In genomic region chr1:165772739-165773138, GRCh38 we compare ENCODE assay signal across 23 cellular contexts. TPM values are rescaled to one million over a fixed set of nuclear protein-coding genes. Genes with fewer than 3 reads are reported as not detected.
DNase-seq lines count a peak whose midpoint lies in the region; ATAC-seq, FAIRE-seq and TF ChIP-seq lines count a peak whose summit lies in the region.
"Had no signal": no experiment of that assay in that cellular context is flagged by ENCODE, and none has a peak within 500 bp of the region (broad histone marks: within the 10 kb centered on the region; RNA-seq: fewer than 3 reads in every experiment).

No MANE protein-coding gene starts in this region.

- ATAC-seq in CD8-positive, alpha-beta T cell, result no peak
- ATAC-seq: GM23338; stimulated activated memory B cell treated with anti-CD40 and anti-IgM and Interleukin-4, amounts not matched to agents 10 μg/mL and 1 μg/mL and 100 μg/mL, for 72 hours; WTC11 had no signal

- no peak overlapping the region for H3K27ac Mint-ChIP-seq in CD8-positive, alpha-beta T cell
- H3K27ac Mint-ChIP-seq: activated T-helper 1 cell treated with anti-CD3 and anti-CD28 coated beads, Interleukin-12 subunit alpha, Interleukin-12 subunit beta, Interleukin-2, Interleukin-4 antibody, amounts not matched to agents 30 ng/mL and 10 ng/mL and 1 ng/mL, durations not matched to agents 14 hours and 24 hours and 36 hours; GM23338; stimulated activated memory B cell treated with anti-CD40 and anti-IgM and Interleukin-4, amounts not matched to agents 10 μg/mL and 1 μg/mL and 100 μg/mL, for 72 hours; WTC11 had no signal

- H3K4me1 ChIP-seq in GM23248 (ENCODE audit: insufficient read depth) (peaks cover 36% of the 10 kb centered on the region), SJSA1 (replicated peaks) (peaks cover 24% of the 10 kb centered on the region), fibroblast of lung (ENCODE audit: control insufficient read depth, extremely low read depth, insufficient read depth, low read length) (peaks cover 5% of the 10 kb centered on the region), smooth muscle cell (ENCODE audit: low read depth) (peaks cover 14% of the 10 kb centered on the region)
- peaks cover 20% of the 10 kb centered on the region for H3K4me1 ChIP-seq in CD8-positive, alpha-beta T cell (ENCODE audit: insufficient read depth, low read length)
- H3K4me1 ChIP-seq: uterus had no signal

- H4K20me1 ChIP-seq in GM23248 (ENCODE audit: insufficient read depth) (no peaks in the 10 kb centered on the region), fibroblast of lung (ENCODE audit: control insufficient read depth, extremely low read depth, insufficient read depth, low read length) (no peaks in the 10 kb centered on the region), smooth muscle cell (ENCODE audit: low read depth) (no peaks in the 10 kb centered on the region)

- WGBS in GM23248 (ENCODE audit: low coverage in 1 of 2, low lambda C conversion rate in 2 of 2, missing lambda C conversion rate in 2 of 2), 2 experiments, result 84 to 89% methylated on average over 3 of the region's 3 CpGs
- 88% methylated on average over 3 of the region's 3 CpGs for WGBS in smooth muscle cell (ENCODE audit: low lambda C conversion rate)

- H3K4me1 Mint-ChIP-seq in CD8-positive, alpha-beta T cell (ENCODE audit: low read depth), result peaks cover 32% of the 10 kb centered on the region

- H3K9me2 ChIP-seq in GM23248 (ENCODE audit: insufficient read depth), result no peaks in the 10 kb centered on the region

- H3K36me3 Mint-ChIP-seq in CD8-positive, alpha-beta T cell, result peaks cover 24% of the 10 kb centered on the region

- H3K9me3 Mint-ChIP-seq in CD8-positive, alpha-beta T cell, result peaks cover 2% of the 10 kb centered on the region
- H3K9me3 Mint-ChIP-seq: activated T-helper 1 cell treated with anti-CD3 and anti-CD28 coated beads, Interleukin-12 subunit alpha, Interleukin-12 subunit beta, Interleukin-2, Interleukin-4 antibody, amounts not matched to agents 30 ng/mL and 10 ng/mL and 1 ng/mL, durations not matched to agents 14 hours and 24 hours and 36 hours; CD8-positive, alpha-beta memory T cell; GM23338; stimulated activated memory B cell treated with anti-CD40 and anti-IgM and Interleukin-4, amounts not matched to agents 10 μg/mL and 1 μg/mL and 100 μg/mL, for 72 hours; WTC11 had no signal

- TF ChIP-seq POLR2A in GM12891 (IDR thresholded peaks at IDR 0.05; ENCODE audit: low read depth, low read length), result no peak

- H3K79me2 ChIP-seq in GM23248 (ENCODE audit: insufficient read depth), result peaks cover 31% of the 10 kb centered on the region
- H3K79me2 ChIP-seq in fibroblast of lung (ENCODE audit: control insufficient read depth, insufficient read depth, low read length), result peaks cover 24% of the 10 kb centered on the region
- peaks cover 11% of the 10 kb centered on the region for H3K79me2 ChIP-seq in smooth muscle cell (ENCODE audit: low read depth)

- H3K9ac ChIP-seq in GM23248 (peak overlapping the region; percentile 63), fibroblast of lung (ENCODE audit: insufficient read depth, low read length) (no peak overlapping the region), smooth muscle cell (ENCODE audit: low read depth) (no peak overlapping the region)

- peaks cover 37% of the 10 kb centered on the region for H3F3A ChIP-seq in GM23248 (ENCODE audit: insufficient read depth)
- peaks cover 3% of the 10 kb centered on the region for H3F3A ChIP-seq in smooth muscle cell (ENCODE audit: low read depth)

- H3K27me3 ChIP-seq in GM23248 (replicated peaks; ENCODE audit: insufficient read depth) (no peaks in the 10 kb centered on the region), SJSA1 (replicated peaks) (no peaks in the 10 kb centered on the region), fibroblast of lung (ENCODE audit: control insufficient read depth, insufficient read depth, low read length) (no peaks in the 10 kb centered on the region), smooth muscle cell (ENCODE audit: low read depth) (no peaks in the 10 kb centered on the region)
- no peaks in the 10 kb centered on the region for H3K27me3 ChIP-seq in CD8-positive, alpha-beta T cell (ENCODE audit: insufficient read depth, low read length)
- H3K27me3 ChIP-seq: uterus had no signal

- TF ChIP-seq CTCF in fibroblast of lung (conservative IDR thresholded peaks at IDR 0.05 in 1 of 2, IDR thresholded peaks at IDR 0.05 in 1 of 2; ENCODE audit: low read depth in 1 of 2, low read length in 2 of 2), result no peak
- no peak for TF ChIP-seq CTCF in smooth muscle cell (IDR thresholded peaks at IDR 0.05; ENCODE audit: borderline replicate concordance, insufficient read depth, poor library complexity, severe bottlenecking)
- TF ChIP-seq CTCF in GM13977 (IDR thresholded peaks at IDR 0.05; ENCODE audit: extremely low read depth, insufficient read depth, missing control alignments), result no peak
- TF ChIP-seq CTCF in CD8-positive, alpha-beta T cell (IDR thresholded peaks at IDR 0.05), result no peak

- H3K36me3 ChIP-seq in GM23248 (ENCODE audit: low read depth), result 0 out of 2 replicates have a peak, but pooled peaks cover 7% of the 10 kb centered on the region
- peaks cover 24% of the 10 kb centered on the region for H3K36me3 ChIP-seq in SJSA1
- H3K36me3 ChIP-seq in fibroblast of lung (ENCODE audit: control insufficient read depth, insufficient read depth, low read length), result peaks cover under 1% of the 10 kb centered on the region
- no peaks in the 10 kb centered on the region for H3K36me3 ChIP-seq in smooth muscle cell (ENCODE audit: low read depth)
- H3K36me3 ChIP-seq in CD8-positive, alpha-beta T cell (ENCODE audit: insufficient read depth, low read length), result no peaks in the 10 kb centered on the region
- H3K36me3 ChIP-seq: uterus had no signal

- FAIRE-seq in GM12891 (lab: Jason Lieb, UNC), result no peak

- in situ Hi-C loops in GM23248 (cut with MboI) (no loop called here), GM13977 (cut with MboI; ENCODE audit: low pct_unique_long_range_greater_than_20kb, low sequenced_read_pairs, unreplicated experiment) (no loop called here)

- no peaks in the 10 kb centered on the region for H3K27me3 Mint-ChIP-seq in CD8-positive, alpha-beta T cell (ENCODE audit: low read depth)
- H3K27me3 Mint-ChIP-seq: stimulated activated memory B cell treated with anti-CD40 and anti-IgM and Interleukin-4, amounts not matched to agents 10 μg/mL and 1 μg/mL and 100 μg/mL, for 72 hours had no signal

- H3K4me3 Mint-ChIP-seq in CD8-positive, alpha-beta T cell, result no peak overlapping the region
- H3K4me3 Mint-ChIP-seq: activated T-helper 1 cell treated with anti-CD3 and anti-CD28 coated beads, Interleukin-12 subunit alpha, Interleukin-12 subunit beta, Interleukin-2, Interleukin-4 antibody, amounts not matched to agents 30 ng/mL and 10 ng/mL and 1 ng/mL, durations not matched to agents 14 hours and 24 hours and 36 hours; GM23338; stimulated activated memory B cell treated with anti-CD40 and anti-IgM and Interleukin-4, amounts not matched to agents 10 μg/mL and 1 μg/mL and 100 μg/mL, for 72 hours; WTC11 had no signal

- H2AFZ ChIP-seq in GM23248 (peak overlapping the region; percentile 75), fibroblast of lung (ENCODE audit: low read length) (no peak overlapping the region), smooth muscle cell (ENCODE audit: low read depth) (no peak overlapping the region)
- H2AFZ ChIP-seq: GM23338 had no signal

- H3K27ac ChIP-seq in GM23248 (peak overlapping the region; percentile 85), SJSA1 (peak overlapping the region; percentile 41), fibroblast of lung (ENCODE audit: insufficient read depth, low read length) (peak overlapping the region; percentile 59), smooth muscle cell (ENCODE audit: low read depth) (peak overlapping the region; percentile 81)
- no peak overlapping the region for H3K27ac ChIP-seq in CD8-positive, alpha-beta T cell (ENCODE audit: low read depth, low read length)
- H3K27ac ChIP-seq: SK-N-MC, uterus had no signal

- peak overlapping the region; percentile 24; the same call in 1 of the 2 replicates for H3K4me3 ChIP-seq in GM23248
- no peak overlapping the region for H3K4me3 ChIP-seq in SJSA1
- H3K4me3 ChIP-seq in fibroblast of lung (replicated peaks in 1 of 4; ENCODE audit: control extremely low read depth in 1 of 4, insufficient read depth in 1 of 4, low read depth in 3 of 4, low read length in 4 of 4), result no peak overlapping the region
- no peak overlapping the region for H3K4me3 ChIP-seq in smooth muscle cell
- no peak overlapping the region for H3K4me3 ChIP-seq in CD8-positive, alpha-beta T cell (ENCODE audit: low read depth, low read length)
- H3K4me3 ChIP-seq: GM23338, lung, SK-N-MC, uterus had no signal

- no peak for DNase-seq in GM23248
- no peak for DNase-seq in SJSA1 (ENCODE audit: low read depth in 1 of 2, low spot score in 2 of 2)
- no peak for DNase-seq in fibroblast of lung (ENCODE audit: low read depth in 2 of 2)
- DNase-seq in smooth muscle cell (lab: John Stamatoyannopoulos, UW; ENCODE audit: unreplicated experiment), result no peak
- no peak for DNase-seq in GM13977 (ENCODE audit: low spot score)
- no peak for DNase-seq in GM12891 (ENCODE audit: insufficient read length, low spot score)
- DNase-seq in CD8-positive, alpha-beta T cell, result no peak
- DNase-seq: activated naive CD4-positive, alpha-beta T cell treated with anti-CD3 and anti-CD28 coated beads, Interleukin-2, amount 50 U/mL, for 16 hours; anterior cingulate cortex; CD8-positive, alpha-beta memory T cell; central memory CD4-positive, alpha-beta T cell; DMS53; Karpas-422; NCI-H187 treated with DMSO at 0.1 percent for 48 hours; occipital lobe; stimulated activated CD4-positive, alpha-beta T cell treated with anti-CD3 and anti-CD28 coated beads, Interleukin-2, amount 100 ng/mL, for 48 hours; uterus had no signal

- CTCF ChIA-PET in CD8-positive, alpha-beta T cell (lab: Charles Lee), result no interaction called here

- peak overlapping the region; percentile 50 for H3K4me2 ChIP-seq in GM23248 (ENCODE audit: unreplicated experiment)
- peak overlapping the region; percentile 11 for H3K4me2 ChIP-seq in fibroblast of lung (ENCODE audit: extremely low read depth, insufficient read depth, low read length)
- peak overlapping the region; percentile 61 for H3K4me2 ChIP-seq in smooth muscle cell
- H3K4me2 ChIP-seq: GM23338 had no signal

- POLR2A ChIA-PET in CD8-positive, alpha-beta T cell (lab: Charles Lee), result no interaction called here

- H3K9me3 ChIP-seq in GM23248 (ENCODE audit: low read depth), result no peaks in the 10 kb centered on the region
- no peaks in the 10 kb centered on the region for H3K9me3 ChIP-seq in SJSA1 (replicated peaks)
- H3K9me3 ChIP-seq in fibroblast of lung (ENCODE audit: control insufficient read depth, insufficient read depth, low read depth, low read length), result no peaks in the 10 kb centered on the region
- H3K9me3 ChIP-seq in smooth muscle cell (replicated peaks; ENCODE audit: low read depth), result no peaks in the 10 kb centered on the region
- H3K9me3 ChIP-seq in CD8-positive, alpha-beta T cell (ENCODE audit: low read length), result no peaks in the 10 kb centered on the region
- H3K9me3 ChIP-seq: uterus had no signal

- intact Hi-C loops in CD8-positive, alpha-beta T cell (cut with DNase I, micrococcal nuclease), result no loop called here

RNA-seq across cellular contexts. Expression of gene TMCO1, which starts 4.1 kb away (rescaled TPM):
- 116 and 126 TPM in 2 replicates for total RNA-seq in GM23248 (2014; rRNA removed; shearing (Covaris generic))
- 203 and 207 TPM in 2 replicates for polyA plus RNA-seq in GM23248 (2016; fragmentation: Nextera tagmentation; extraction: Ambion mirVana)
- 171 and 296 TPM in 2 replicates for total RNA-seq in SJSA1 (2014; rRNA removed; shearing (Covaris generic))
- total RNA-seq in fibroblast of lung, result 66.8 and 70.2 TPM in 2 replicates
- polyA plus RNA-seq in fibroblast of lung, result 164 and 198 TPM in 2 replicates
- 146 and 159 TPM in 2 replicates for polyA plus RNA-seq in fibroblast of lung (2012)
- 89.7 and 127 TPM in 2 replicates for polyA minus RNA-seq in fibroblast of lung (ENCODE audit: low replicate concordance)
- 146 and 149 TPM in 2 replicates for total RNA-seq in smooth muscle cell
- polyA plus RNA-seq in smooth muscle cell, result 135 TPM in 2 replicates
- 58.6 TPM for polyA plus RNA-seq in GM12891 (2012; ENCODE audit: low read depth, missing spikeins)
- total RNA-seq in CD8-positive, alpha-beta T cell, result 10 to 100 TPM; 30.5 to 33.5 TPM

RNA-seq across cellular contexts. Expression of gene UCK2, which starts 54.7 kb away (rescaled TPM):
- 75.4 and 81.9 TPM in 2 replicates for total RNA-seq in GM23248 (2014; rRNA removed; shearing (Covaris generic))
- 75.1 and 78.2 TPM in 2 replicates for polyA plus RNA-seq in GM23248 (2016; fragmentation: Nextera tagmentation; extraction: Ambion mirVana)
- total RNA-seq in SJSA1 (2014; rRNA removed; shearing (Covaris generic)), result 38.8 and 63.7 TPM in 2 replicates
- total RNA-seq in fibroblast of lung, result 47.8 and 95.1 TPM in 2 replicates
- 83.1 and 99.0 TPM in 2 replicates for polyA plus RNA-seq in fibroblast of lung
- polyA plus RNA-seq in fibroblast of lung (2012), result 70.8 and 95.7 TPM in 2 replicates
- polyA minus RNA-seq in fibroblast of lung (ENCODE audit: low replicate concordance), result 87.6 and 123 TPM in 2 replicates
- total RNA-seq in smooth muscle cell, result 27.5 and 39.5 TPM in 2 replicates
- 32.6 and 37.5 TPM in 2 replicates for polyA plus RNA-seq in smooth muscle cell
- 32.8 TPM for polyA plus RNA-seq in GM12891 (2012; ENCODE audit: low read depth, missing spikeins)
- 1 to 10 TPM; 1.1 to 1.7 TPM for total RNA-seq in CD8-positive, alpha-beta T cell

Comparison
In these comparisons a context has a peak if more than half of its experiments do, and no peak if none do; other contexts are left out.
1. H3K4me2 ChIP-seq: peak in every context shown above with its lines; median percentile 61 in smooth muscle cell; 50 in GM23248; 11 in fibroblast of lung.
2. RNA of gene UCK2, which starts 54.7 kb away (total RNA-seq): 47.8 to 95.1 TPM in fibroblast of lung, 75.4 to 81.9 TPM in GM23248, 38.8 to 63.7 TPM in SJSA1 and 27.5 to 39.5 TPM in smooth muscle cell; 1.1 to 1.7 TPM in CD8-positive, alpha-beta T cell; every median in the first group is over 10 times any median in the second.